10 cellular contexts compared by ENCODE assay signal in genomic region chr3:146594843-146595482, GRCh38. TPM values are rescaled to one million over a fixed set of nuclear protein-coding genes. Genes with fewer than 3 reads are reported as not detected.
DNase-seq lines count a peak whose midpoint lies in the region; TF ChIP-seq lines count a peak whose summit lies in the region.
"Had no signal": no experiment of that assay in that cellular context is flagged by ENCODE, and none has a peak within 500 bp of the region (broad histone marks: within the 10 kb centered on the region; RNA-seq: fewer than 3 reads in every experiment).

No MANE protein-coding gene starts in this region.

- no peaks in the 10 kb centered on the region for H3K27me3 ChIP-seq in tibial artery

- DNase-seq in NCI-H82 (lab: John Stamatoyannopoulos, UW) (peak; percentile 25), NCI-H82 treated with DMSO at 0.1 percent for 48 hours (lab: John Stamatoyannopoulos, UW; ENCODE audit: unreplicated experiment) (no peak), NCI-H2171 (lab: John Stamatoyannopoulos, UW) (peak; percentile 3), dermis microvascular lymphatic vessel endothelial cell (ENCODE audit: low read depth in 2 of 2) (peak; percentile 22 to 39), retinal pigment epithelial cell (ENCODE audit: low read depth) (no peak), tibial artery (no peak), COLO668 (lab: John Stamatoyannopoulos, UW; ENCODE audit: unreplicated experiment) (no peak)
- DNase-seq in activated CD4-positive, CD25-positive, alpha-beta regulatory T cell treated with anti-CD3 and anti-CD28 coated beads, Interleukin-2, amount 50 U/mL, for 72 hours, result no peak
- DNase-seq: activated CD8-positive, alpha-beta memory T cell treated with anti-CD3 and anti-CD28 coated beads, Interleukin-2, amount 50 U/mL, for 4 hours; NCI-H1436 had no signal

- no peak overlapping the region for H3K27ac ChIP-seq in tibial artery

- H3K4me3 ChIP-seq in retinal pigment epithelial cell (ENCODE audit: low read length), result no peak overlapping the region
- H3K4me3 ChIP-seq in tibial artery, result no peak overlapping the region

- H3K9me3 ChIP-seq in tibial artery, result no peaks in the 10 kb centered on the region

- H3K36me3 ChIP-seq in tibial artery, result no peaks in the 10 kb centered on the region

- TF ChIP-seq CTCF in retinal pigment epithelial cell (conservative IDR thresholded peaks at IDR 0.05; ENCODE audit: low read depth, low read length) (peak; percentile 60), tibial artery (IDR thresholded peaks at IDR 0.05) (peak in 1 of 2 experiments; percentile 10)

- H3K4me1 ChIP-seq in tibial artery, result no peaks in the 10 kb centered on the region

- intact Hi-C loops in tibial artery (cut with DNase I; ENCODE audit: low total_unique reads), result no loop called here

RNA-seq across cellular contexts. Expression of gene PLSCR5, which starts 10.2 kb away (rescaled TPM):
- not detected in 2 replicates for total RNA-seq in dermis microvascular lymphatic vessel endothelial cell

RNA-seq across cellular contexts. Expression of gene PLSCR1, which starts 50.6 kb away (rescaled TPM):
- 56.4 and 123 TPM in 2 replicates for total RNA-seq in dermis microvascular lymphatic vessel endothelial cell

Comparison
In these comparisons a context has a peak if more than half of its experiments do, and no peak if none do; other contexts are left out.
1. DNase-seq: peak in NCI-H82 (single experiment), NCI-H2171 (single experiment) and dermis microvascular lymphatic vessel endothelial cell (2 of 2); none in NCI-H82 treated with DMSO at 0.1 percent for 48 hours (single experiment), retinal pigment epithelial cell (single experiment), tibial artery (0 of 2), activated CD4-positive, CD25-positive, alpha-beta regulatory T cell treated with anti-CD3 and anti-CD28 coated beads, Interleukin-2, amount 50 U/mL, for 72 hours (single experiment) and COLO668 (single experiment).